8 cellular contexts compared by ENCODE assay signal in the genomic region with DNA sequence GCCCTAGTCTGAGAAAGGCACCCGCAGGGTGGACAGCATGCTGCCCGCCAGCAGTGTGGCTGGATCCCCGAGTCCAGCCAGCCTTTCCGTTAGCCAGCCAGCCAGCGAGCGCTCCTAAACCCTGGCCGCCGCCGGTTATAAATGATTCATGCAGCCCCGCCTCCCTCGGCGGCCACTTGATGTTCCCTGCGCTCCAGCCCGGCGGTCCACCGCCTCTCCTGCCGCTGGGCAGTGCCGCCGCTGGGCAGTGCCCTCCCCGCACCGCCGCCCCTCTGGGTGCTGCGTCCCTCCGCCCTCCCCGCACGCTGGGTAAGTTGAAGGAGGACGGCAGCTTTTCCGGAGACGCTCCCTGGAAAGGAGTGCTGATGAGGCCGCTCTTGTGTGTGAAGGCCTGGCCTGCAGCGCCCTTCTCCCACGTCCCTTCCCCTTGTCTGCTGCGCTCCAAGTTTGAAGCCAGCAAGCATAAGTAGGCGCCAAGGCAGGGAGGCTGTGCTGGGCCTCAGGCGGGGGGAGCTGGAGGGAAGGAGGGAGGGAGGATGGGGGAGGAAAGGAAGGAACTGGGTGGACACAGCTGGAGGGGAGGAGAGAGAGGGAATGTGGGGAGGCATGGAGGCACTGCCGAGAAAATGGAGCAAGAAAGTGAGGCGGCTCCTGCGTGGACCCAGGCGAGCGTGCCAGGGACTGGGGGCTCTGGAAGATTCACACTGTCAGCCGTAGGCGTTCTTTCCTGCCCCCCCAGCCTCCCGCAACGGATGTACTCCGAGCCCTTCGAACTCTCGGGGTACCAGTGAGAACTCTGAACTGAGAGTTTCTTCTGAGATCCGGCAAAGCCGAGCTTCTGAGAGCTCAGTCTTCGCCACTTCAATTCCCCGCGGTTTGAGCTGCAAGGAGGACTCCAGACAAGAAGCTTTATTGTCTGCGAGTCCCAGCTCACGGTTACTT.
A peak's percentile ranks its signal among the peaks of the same experiment; 100 is the strongest.
DNase-seq lines count a peak whose midpoint lies in the region; ATAC-seq and TF ChIP-seq lines count a peak whose summit lies in the region.

No MANE protein-coding gene starts in this region.

- H3K36me3 ChIP-seq in skeletal muscle tissue (ENCODE audit: control insufficient read depth in 3 of 3, insufficient read depth in 3 of 3, low read length in 3 of 3), result no peaks in the 10 kb centered on the region

- peak overlapping the region; percentile 78 for H3K27ac Mint-ChIP-seq in HFFc6
- no peak overlapping the region for H3K27ac Mint-ChIP-seq in MCF 10A (ENCODE audit: low read depth, unreplicated experiment)

- peak overlapping the region; percentile 65 to 79 (median 66) for H3K9ac ChIP-seq in skeletal muscle tissue (ENCODE audit: low read depth in 1 of 3, low read length in 3 of 3)

- peaks cover 12% of the 10 kb centered on the region for H3K27me3 Mint-ChIP-seq in HFFc6 (ENCODE audit: insufficient read depth)
- no peaks in the 10 kb centered on the region for H3K27me3 Mint-ChIP-seq in MCF 10A (ENCODE audit: insufficient read depth, unreplicated experiment)

- H3K36me3 Mint-ChIP-seq in HFFc6 (ENCODE audit: low read depth) (peaks cover 7% of the 10 kb centered on the region), MCF 10A (ENCODE audit: insufficient read depth, unreplicated experiment) (peaks cover 5% of the 10 kb centered on the region)

- H3K9me3 Mint-ChIP-seq in HFFc6 (no peaks in the 10 kb centered on the region), MCF 10A (ENCODE audit: unreplicated experiment) (no peaks in the 10 kb centered on the region)

- peaks cover 0 to 13% (median 8%) of the 10 kb centered on the region in 3 donors for H3K27me3 ChIP-seq in skeletal muscle tissue (ENCODE audit: control insufficient read depth in 3 of 3, insufficient read depth in 3 of 3, low read length in 3 of 3)

- ATAC-seq in HG03280 (IDR thresholded peaks at IDR 0.05; ENCODE audit: unreplicated experiment), result no peak
- no peak for ATAC-seq in activated CD4-positive, CD25-positive, alpha-beta regulatory T cell treated with anti-CD3 and anti-CD28 coated beads, Interleukin-2, amount 50 U/mL, for 24 hours

- peaks cover 23 to 28% (median 24%) of the 10 kb centered on the region in 3 donors for H3K4me1 ChIP-seq in skeletal muscle tissue (ENCODE audit: control insufficient read depth in 3 of 3, insufficient read depth in 3 of 3, low read length in 3 of 3)

- DNase-seq in HFFc6 (peak; percentile 87), MCF 10A (ENCODE audit: unreplicated experiment) (peak; percentile 74), inferior parietal cortex (ENCODE audit: extremely low spot score) (peak; percentile 24), NCI-H1417 treated with DMSO at 0.1 percent for 48 hours (lab: John Stamatoyannopoulos, UW) (no peak), AML-193 (lab: John Stamatoyannopoulos, UW) (no peak)

- BruUV-seq in MCF 10A (replicated peaks; lab: Mats Ljungman, UMichigan), result no TSS peak

- POLR2A ChIA-PET in MCF 10A (lab: Yijun Ruan, JAX), result interaction anchor here (0.9 kb wide), 1 partner anchor 19 kb away, joined by 3 read pairs; no protein-coding TSS in a partner anchor

- CTCF ChIA-PET in MCF 10A (lab: Yijun Ruan, JAX), result interaction anchor here (0.9 to 1.0 kb wide), 2 partner anchors 10 to 11 kb away, joined by 3 to 5 read pairs; no protein-coding TSS in a partner anchor

- H3K4me3 ChIP-seq in skeletal muscle tissue (ENCODE audit: low read length in 3 of 3), result peak overlapping the region; percentile 55 to 74 (median 72)

- H3K9me3 ChIP-seq in skeletal muscle tissue (ENCODE audit: control insufficient read depth in 3 of 3, low read length in 3 of 3), result no peaks in the 10 kb centered on the region

- peak overlapping the region; percentile 73 for H3K27ac ChIP-seq in skeletal muscle tissue (ENCODE audit: low read depth, low read length)

- intact Hi-C loops in MCF 10A (cut with micrococcal nuclease), result loop anchor here (2.0 kb wide), 1 partner anchor 67 kb away; no protein-coding TSS in a partner anchor

- peaks cover 80% of the 10 kb centered on the region for H3K4me1 Mint-ChIP-seq in HFFc6 (ENCODE audit: low read depth)
- peaks cover 13% of the 10 kb centered on the region for H3K4me1 Mint-ChIP-seq in MCF 10A (ENCODE audit: insufficient read depth, unreplicated experiment)

- H3K4me3 Mint-ChIP-seq in HFFc6 (peak overlapping the region; percentile 88), MCF 10A (ENCODE audit: unreplicated experiment) (no peak overlapping the region)

- TF ChIP-seq CTCF in HFFc6 (IDR thresholded peaks at IDR 0.05), result no peak
- no peak for TF ChIP-seq CTCF in MCF 10A (IDR thresholded peaks at IDR 0.05; ENCODE audit: unreplicated experiment)

Comparison
In these comparisons a context has a peak if more than half of its experiments do, and no peak if none do; other contexts are left out.
1. DNase-seq: peak in HFFc6 (single experiment), MCF 10A (single experiment) and inferior parietal cortex (single experiment); none in NCI-H1417 treated with DMSO at 0.1 percent for 48 hours (single experiment) and AML-193 (0 of 2).